In the genomic region with DNA sequence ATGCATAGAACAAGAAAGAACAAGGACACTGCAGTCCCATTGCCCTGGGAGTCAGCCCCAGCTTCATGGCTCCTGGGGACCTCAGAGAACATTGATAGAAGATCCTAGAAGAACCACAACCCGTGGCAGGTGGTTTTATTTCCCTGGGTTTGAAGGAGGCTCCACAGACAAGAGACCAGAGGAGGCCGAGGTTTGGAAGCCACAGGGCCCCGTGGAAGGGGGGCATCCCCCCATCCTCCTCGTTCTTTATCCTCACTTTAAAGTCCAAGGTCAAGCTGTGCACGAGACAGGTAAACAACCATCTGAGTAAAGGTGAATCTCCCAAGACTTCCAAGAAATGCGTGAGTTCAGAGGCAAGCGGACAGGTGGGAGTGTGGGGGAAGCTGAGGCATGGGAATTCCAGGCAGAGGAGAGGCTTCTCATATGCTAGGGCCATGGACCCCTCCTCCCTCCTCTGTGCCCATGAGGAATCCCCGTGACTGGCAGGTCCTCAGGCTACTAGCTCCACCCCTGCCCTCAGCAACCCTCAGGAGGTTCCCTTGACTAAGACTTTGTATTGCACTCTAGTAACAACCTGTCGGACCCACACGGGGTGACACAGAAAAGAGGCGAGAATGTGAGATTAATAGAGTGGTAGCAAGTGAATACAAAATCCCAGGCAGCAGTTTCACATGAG, we compare ENCODE assay signal across 14 cellular contexts. TPM values are rescaled to one million over a fixed set of nuclear protein-coding genes. Genes with fewer than 3 reads are reported as not detected.
DNase-seq lines count a peak whose midpoint lies in the region; ATAC-seq, FAIRE-seq and TF ChIP-seq lines count a peak whose summit lies in the region.
"Had no signal": no experiment of that assay in that cellular context is flagged by ENCODE, and none has a peak within 500 bp of the region (broad histone marks: within the 10 kb centered on the region; RNA-seq: fewer than 3 reads in every experiment).

No MANE protein-coding gene starts in this region.

- intact Hi-C loops in kidney (cut with DNase I) (no loop called here), pancreas (cut with DNase I) (no loop called here)

- peak overlapping the region in 2 of 3 donors; percentile 39 to 41 for H3K27ac Mint-ChIP-seq in IgD-negative memory B cell

- H3K4me3 Mint-ChIP-seq in IgD-negative memory B cell: peak overlapping the region in 3 of 4 donors; percentile 8 to 52 (median 17)
- H3K4me3 Mint-ChIP-seq: naive B cell had no signal

- FAIRE-seq in kidney (lab: Jason Lieb, UNC) (no peak), pancreas (lab: Jason Lieb, UNC) (no peak)

- H3K27ac ChIP-seq in kidney (ENCODE audit: low read depth in 2 of 2, low read length in 2 of 2) (peak overlapping the region in 1 of 2 donors; percentile 46), pancreas (peak overlapping the region; percentile 37 to 65 (median 52))
- H3K27ac ChIP-seq: VCaP had no signal

- no peaks in the 10 kb centered on the region for H3K27me3 ChIP-seq in pancreas

- no peaks in the 10 kb centered on the region for H3K36me3 Mint-ChIP-seq in IgD-negative memory B cell
- H3K36me3 Mint-ChIP-seq: naive B cell had no signal

- H3K4me1 Mint-ChIP-seq in IgD-negative memory B cell: peaks cover 2 to 8% (median 4%) of the 10 kb centered on the region in 3 donors

- H3K27me3 Mint-ChIP-seq in IgD-negative memory B cell: no peaks in the 10 kb centered on the region
- H3K27me3 Mint-ChIP-seq: naive B cell had no signal

- TF ChIP-seq CTCF in kidney (IDR thresholded peaks at IDR 0.05; ENCODE audit: borderline replicate concordance, extremely low read depth, insufficient read depth) (no peak), pancreas (IDR thresholded peaks at IDR 0.05) (no peak)

- H3K9me3 ChIP-seq in kidney (ENCODE audit: control insufficient read depth in 1 of 2, low read length in 2 of 2) (no peaks in the 10 kb centered on the region), pancreas (no peaks in the 10 kb centered on the region)

- ATAC-seq in pancreas: no peak

- DNase-seq in D341Med (ENCODE audit: low spot score): peak; percentile 8
- DNase-seq in kidney: peak; percentile 26
- peak in 1 of 6 donors; percentile 30 for DNase-seq in pancreas
- no peak for DNase-seq in DMS79 treated with DMSO at 0.1 percent for 48 hours (lab: John Stamatoyannopoulos, UW)
- no peak for DNase-seq in NCI-H2196 (lab: John Stamatoyannopoulos, UW; ENCODE audit: unreplicated experiment)
- no peak for DNase-seq in SHP77 treated with DMSO at 0.1 percent for 48 hours (lab: John Stamatoyannopoulos, UW)
- DNase-seq in NCI-H446 treated with DMSO at 0.1 percent for 48 hours (lab: John Stamatoyannopoulos, UW): no peak
- DNase-seq: naive B cell, NCI-H2107 had no signal

- H3K9me3 Mint-ChIP-seq in IgD-negative memory B cell: no peaks in the 10 kb centered on the region
- H3K9me3 Mint-ChIP-seq: naive B cell had no signal

- H3K9ac ChIP-seq in kidney (ENCODE audit: low read length in 2 of 2): peak overlapping the region in 1 of 2 donors; percentile 9

- H3K4me3 ChIP-seq in kidney (ENCODE audit: low read length in 2 of 2) (no peak overlapping the region), pancreas (peak overlapping the region in 1 of 4 donors; percentile 34)

- H3K36me3 ChIP-seq in kidney (ENCODE audit: control insufficient read depth in 1 of 2, insufficient read depth in 2 of 2, low read length in 2 of 2) (no peaks in the 10 kb centered on the region), pancreas (no peaks in the 10 kb centered on the region)

- 48 to 54% methylated on average over 11 of the region's 11 CpGs for WGBS in pancreas, 2 donors

- peaks cover 10 to 13% of the 10 kb centered on the region in 2 donors for H3K4me1 ChIP-seq in kidney (ENCODE audit: control insufficient read depth in 1 of 2, insufficient read depth in 1 of 2, low read depth in 1 of 2, low read length in 2 of 2)
- H3K4me1 ChIP-seq in pancreas: peaks cover 7 to 16% (median 15%) of the 10 kb centered on the region in 3 donors

RNA-seq across cellular contexts. Expression of gene SULT1A1, which starts 0.9 kb away (rescaled TPM):
- 8.2 TPM for polyA plus RNA-seq in IgD-negative memory B cell
- 20.7 TPM for total RNA-seq in kidney
- polyA plus RNA-seq in kidney (ENCODE audit: insufficient read depth, low read depth, low replicate concordance): 50.2 TPM
- 10 to 100 TPM in 3 of 6 donors, 1 to 10 TPM in 3; 5.7 to 18.3 (median 9.0) TPM for total RNA-seq in pancreas
- polyA plus RNA-seq in pancreas: 10 to 100 TPM; 29.7 to 46.7 TPM

RNA-seq across cellular contexts. Expression of gene SULT1A2, which starts 13.9 kb away (rescaled TPM):
- polyA plus RNA-seq in IgD-negative memory B cell (not detected), kidney (ENCODE audit: insufficient read depth, low read depth, low replicate concordance) (13.3 TPM), pancreas (1 to 10 TPM; 5.6 to 6.0 TPM)
- total RNA-seq in kidney (1.1 TPM), pancreas (1 to 10 TPM in 3 of 6 donors, under 1 TPM in 3; 0.41 to 1.5 (median 1.1) TPM)
- total RNA-seq: dermis blood vessel endothelial cell, SK-MEL-5 had no signal

RNA-seq across cellular contexts. Expression of gene NPIPB8, which starts 27.1 kb away (rescaled TPM):
- polyA plus RNA-seq in IgD-negative memory B cell (not detected), kidney (ENCODE audit: insufficient read depth, low read depth, low replicate concordance) (not detected), pancreas (not detected)
- total RNA-seq in kidney (2.0 TPM), pancreas (1 to 10 TPM in 2 of 6 donors, under 1 TPM in 3, not detected in 1; 0.08 to 2.4 (median 0.74) TPM)
- total RNA-seq: MCF 10A, SK-MEL-5 had no signal

RNA-seq across cellular contexts. Expression of gene SGF29, which starts 57.0 kb away (rescaled TPM):
- polyA plus RNA-seq in IgD-negative memory B cell (49.2 TPM), kidney (ENCODE audit: insufficient read depth, low read depth, low replicate concordance) (20.6 TPM), pancreas (10 to 100 TPM; 40.2 to 46.6 TPM)
- total RNA-seq in kidney (28.5 TPM), pancreas (10 to 100 TPM; 14.2 to 28.3 (median 17.0) TPM)

Comparison
In these comparisons a context has a peak if more than half of its experiments do, and no peak if none do; other contexts are left out.
1. DNase-seq: peak in D341Med (single experiment) and kidney (single experiment); none in DMS79 treated with DMSO at 0.1 percent for 48 hours (single experiment), NCI-H2196 (single experiment), SHP77 treated with DMSO at 0.1 percent for 48 hours (single experiment) and NCI-H446 treated with DMSO at 0.1 percent for 48 hours (single experiment).